Comparison of ENCODE assay signal across 8 cellular contexts in genomic region chr12:57352166-57352565, GRCh38.
"Had no signal": no experiment of that assay in that cellular context is flagged by ENCODE, and none has a peak within 500 bp of the region (broad histone marks: within the 10 kb centered on the region; RNA-seq: fewer than 3 reads in every experiment).

No MANE protein-coding gene starts in this region.

- H3K4me1 Mint-ChIP-seq: GM23338, H9 had no signal

- H3K4me2 ChIP-seq: GM23338 had no signal

- H2AFZ ChIP-seq: GM23338 had no signal

- H3K4me3 Mint-ChIP-seq: GM23338, H9, HFFc6, IgD-negative memory B cell had no signal

- H3K4me3 ChIP-seq: GM23338 had no signal

- ATAC-seq: GM23338, HepG2 had no signal

- H3K27ac ChIP-seq: HL-60 had no signal

- H3K9me3 Mint-ChIP-seq: GM23338, H9, HFFc6 had no signal

- H3K27me3 Mint-ChIP-seq: IgD-negative memory B cell had no signal

- DNase-seq: H9, HCEC 1CT, HFFc6, KG1 had no signal

- H3K27ac Mint-ChIP-seq: GM23338, H9, HFFc6, IgD-negative memory B cell had no signal
